Comparison of ENCODE assay signal across 16 cellular contexts in genomic region chr11:119236490-119236889, GRCh38. TPM values are rescaled to one million over a fixed set of nuclear protein-coding genes. Genes with fewer than 3 reads are reported as not detected.
DNase-seq lines count a peak whose midpoint lies in the region; ATAC-seq and TF ChIP-seq lines count a peak whose summit lies in the region.
"Had no signal": no experiment of that assay in that cellular context is flagged by ENCODE, and none has a peak within 500 bp of the region (broad histone marks: within the 10 kb centered on the region; RNA-seq: fewer than 3 reads in every experiment).

No MANE protein-coding gene starts in this region.

- H2AK5ac ChIP-seq in IMR-90 (ENCODE audit: low read depth, low read length), result no peak overlapping the region

- DNase-seq in GM06990 (ENCODE audit: extremely low read depth, insufficient read length), result peak; percentile 26
- DNase-seq in IMR-90, result peak; percentile 72
- peak; percentile 34 to 61 for DNase-seq in foreskin keratinocyte
- no peak for DNase-seq in body of pancreas
- no peak for DNase-seq in NCI-H146 treated with DMSO at 0.1 percent for 48 hours (lab: John Stamatoyannopoulos, UW; ENCODE audit: unreplicated experiment)
- DNase-seq in natural killer cell treated with Interleukin-12 subunit alpha and Interleukin-12 subunit beta and Interleukin-15 and Interleukin-18, amount 100 ng/mL, for 72 hours (ENCODE audit: low spot score), result no peak
- DNase-seq: DMS79, esophagus squamous epithelium, NCI-H1694, NCI-H69 had no signal

- no peak overlapping the region; the same call in 1 of the 2 replicates for H3K27ac ChIP-seq in IMR-90 (ENCODE audit: insufficient read depth, low read length)
- H3K27ac ChIP-seq in foreskin keratinocyte, result no peak overlapping the region
- H3K27ac ChIP-seq in body of pancreas, result no peak overlapping the region
- H3K27ac ChIP-seq: C4-2B, esophagus squamous epithelium had no signal

- in situ Hi-C loops in IMR-90 (cut with MboI; ENCODE audit: low sequenced_read_pairs), result no loop called here

- H3K27ac Mint-ChIP-seq in activated naive CD8-positive, alpha-beta T cell, result peak overlapping the region; percentile 86
- no peak overlapping the region for H3K27ac Mint-ChIP-seq in natural killer cell treated with Interleukin-12 subunit alpha and Interleukin-12 subunit beta and Interleukin-15 and Interleukin-18, amount 100 ng/mL, for 72 hours

- H3K9ac ChIP-seq in IMR-90 (ENCODE audit: low read depth, low read length), result no peak overlapping the region

- dilution Hi-C loops in IMR-90 (cut with HindIII; ENCODE audit: low sequenced_read_pairs, unreplicated experiment), result no loop called here

- H2BK5ac ChIP-seq in IMR-90 (ENCODE audit: low read depth, low read length, poor library complexity, severe bottlenecking), result peak overlapping the region; percentile 61

- no peaks in the 10 kb centered on the region for H3K9me3 Mint-ChIP-seq in activated naive CD8-positive, alpha-beta T cell (ENCODE audit: low read depth)
- H3K9me3 Mint-ChIP-seq in natural killer cell treated with Interleukin-12 subunit alpha and Interleukin-12 subunit beta and Interleukin-15 and Interleukin-18, amount 100 ng/mL, for 72 hours, result no peaks in the 10 kb centered on the region

- H4K8ac ChIP-seq in IMR-90 (ENCODE audit: low read depth in 2 of 2, low read length in 2 of 2), result no peak overlapping the region

- H3K56ac ChIP-seq in IMR-90 (ENCODE audit: extremely low read depth, insufficient read depth, low read length), result no peak overlapping the region

- no peak overlapping the region for H3K14ac ChIP-seq in IMR-90 (replicated peaks; ENCODE audit: low read depth, low read length)

- no peak overlapping the region for H2BK120ac ChIP-seq in IMR-90 (ENCODE audit: low read depth, low read length)

- peaks cover 35% of the 10 kb centered on the region for H4K20me1 ChIP-seq in IMR-90 (ENCODE audit: insufficient read depth, low read length)

- BruUV-seq in IMR-90 (replicated peaks; lab: Mats Ljungman, UMichigan), result no TSS peak

- no peak overlapping the region for H3K23ac ChIP-seq in IMR-90 (ENCODE audit: low read depth, low read length)

- peak overlapping the region; percentile 17 for H3K4me3 Mint-ChIP-seq in activated naive CD8-positive, alpha-beta T cell
- no peak overlapping the region for H3K4me3 Mint-ChIP-seq in natural killer cell treated with Interleukin-12 subunit alpha and Interleukin-12 subunit beta and Interleukin-15 and Interleukin-18, amount 100 ng/mL, for 72 hours

- peaks cover 5% of the 10 kb centered on the region for H3K4me1 ChIP-seq in IMR-90 (ENCODE audit: control insufficient read depth, insufficient read depth, low read length)
- peaks cover 13% of the 10 kb centered on the region for H3K4me1 ChIP-seq in foreskin keratinocyte
- H3K4me1 ChIP-seq in body of pancreas, result no peaks in the 10 kb centered on the region
- H3K4me1 ChIP-seq: esophagus squamous epithelium had no signal

- no peak overlapping the region for H2AFZ ChIP-seq in IMR-90 (replicated peaks; ENCODE audit: low read length, poor library complexity)

- CTCF ChIA-PET in IMR-90 (lab: Yijun Ruan, JAX), result no interaction called here

- no peak for TF ChIP-seq CTCF in GM06990 (IDR thresholded peaks at IDR 0.05; ENCODE audit: insufficient read depth, low read length, poor library complexity, severe bottlenecking)
- TF ChIP-seq CTCF in IMR-90 (conservative IDR thresholded peaks at IDR 0.05; ENCODE audit: low read depth, low read length), result no peak
- no peak for TF ChIP-seq CTCF in foreskin keratinocyte (conservative IDR thresholded peaks at IDR 0.05)
- TF ChIP-seq CTCF in body of pancreas (IDR thresholded peaks at IDR 0.05), result no peak

- H2BK20ac ChIP-seq in IMR-90 (ENCODE audit: low read depth, low read length), result no peak overlapping the region

- no peak for TF ChIP-seq RAD21 in IMR-90 (IDR thresholded peaks at IDR 0.05; ENCODE audit: low read length)

- intact Hi-C loops in IMR-90 (cut with micrococcal nuclease) (no loop called here), body of pancreas (cut with DNase I) (no loop called here)

- H2AK9ac ChIP-seq in IMR-90 (replicated peaks; ENCODE audit: low read depth, low read length, poor library complexity), result no peak overlapping the region

- H3K4ac ChIP-seq in IMR-90 (ENCODE audit: low read depth, low read length), result no peak overlapping the region

- ATAC-seq in IMR-90 (ENCODE audit: low read depth) (peak; percentile 71), foreskin keratinocyte (peak; percentile 61), HG02678 (IDR thresholded peaks at IDR 0.05; ENCODE audit: unreplicated experiment) (no peak), body of pancreas (no peak)
- ATAC-seq in natural killer cell treated with Interleukin-12 subunit alpha and Interleukin-12 subunit beta and Interleukin-15 and Interleukin-18, amount 100 ng/mL, for 72 hours, result no peak
- ATAC-seq: sciatic nerve had no signal

- H3K36me3 ChIP-seq in GM06990 (ENCODE audit: control insufficient read depth, insufficient read depth, low read length) (no peaks in the 10 kb centered on the region; the same call in 1 of the 2 replicates), IMR-90 (ENCODE audit: control insufficient read depth, insufficient read depth, low read length) (peaks cover 10% of the 10 kb centered on the region; the same call in 1 of the 2 replicates), body of pancreas (replicated peaks in 1 of 2; ENCODE audit: insufficient read depth in 1 of 2, low read depth in 2 of 2) (no peaks in the 10 kb centered on the region)

- H3K9me1 ChIP-seq in IMR-90 (ENCODE audit: insufficient read depth, low read length), result no peaks in the 10 kb centered on the region; the same call in none of the 2 replicates

- H4K91ac ChIP-seq in IMR-90 (ENCODE audit: insufficient read depth, low read depth, low read length), result no peak overlapping the region

- H3K18ac ChIP-seq in IMR-90 (ENCODE audit: low read depth, low read length), result peak overlapping the region; percentile 64; the same call in 1 of the 2 replicates

- POLR2A ChIA-PET in IMR-90 (lab: Charles Lee; ENCODE audit: unreplicated experiment), result no interaction called here

- H4K5ac ChIP-seq in IMR-90 (ENCODE audit: low read depth, low read length), result peak overlapping the region; percentile 32; the same call in 1 of the 2 replicates

- no peak for TF ChIP-seq POLR2A in IMR-90 (IDR thresholded peaks at IDR 0.05; ENCODE audit: low read depth, low read length)
- TF ChIP-seq POLR2A in body of pancreas (IDR thresholded peaks at IDR 0.05), result no peak

- peaks cover 16% of the 10 kb centered on the region for H3K36me3 Mint-ChIP-seq in activated naive CD8-positive, alpha-beta T cell
- peaks cover 16% of the 10 kb centered on the region for H3K36me3 Mint-ChIP-seq in natural killer cell treated with Interleukin-12 subunit alpha and Interleukin-12 subunit beta and Interleukin-15 and Interleukin-18, amount 100 ng/mL, for 72 hours

- H3K4me3 ChIP-seq in GM06990 (replicated peaks; ENCODE audit: low read depth, low read length) (no peak overlapping the region), IMR-90 (ENCODE audit: insufficient read depth, low read depth, low read length) (no peak overlapping the region), body of pancreas (no peak overlapping the region)
- H3K4me3 ChIP-seq: esophagus squamous epithelium had no signal

- H3K9me3 ChIP-seq in IMR-90 (ENCODE audit: control insufficient read depth, insufficient read depth, low read length), result no peaks in the 10 kb centered on the region
- H3K9me3 ChIP-seq in body of pancreas, result no peaks in the 10 kb centered on the region
- H3K9me3 ChIP-seq: esophagus squamous epithelium had no signal

- H3K4me1 Mint-ChIP-seq in activated naive CD8-positive, alpha-beta T cell (ENCODE audit: low read depth), result peaks cover 58% of the 10 kb centered on the region
- peaks cover 10 to 30% of the 10 kb centered on the region in 2 donors for H3K4me1 Mint-ChIP-seq in natural killer cell treated with Interleukin-12 subunit alpha and Interleukin-12 subunit beta and Interleukin-15 and Interleukin-18, amount 100 ng/mL, for 72 hours (ENCODE audit: low read depth in 2 of 2)

- no peaks in the 10 kb centered on the region for H3K27me3 Mint-ChIP-seq in activated naive CD8-positive, alpha-beta T cell
- H3K27me3 Mint-ChIP-seq in natural killer cell treated with Interleukin-12 subunit alpha and Interleukin-12 subunit beta and Interleukin-15 and Interleukin-18, amount 100 ng/mL, for 72 hours, result no peaks in the 10 kb centered on the region

- peak overlapping the region; percentile 54; the same call in 1 of the 2 replicates for H3K4me2 ChIP-seq in IMR-90 (ENCODE audit: low read depth, low read length)

- H3K79me1 ChIP-seq in IMR-90 (ENCODE audit: low read depth in 1 of 2, low read length in 2 of 2), result peaks cover 36 to 77% of the 10 kb centered on the region in 2 experiments

- H2BK15ac ChIP-seq in IMR-90 (ENCODE audit: low read depth, low read length), result no peak overlapping the region

- H3K27me3 ChIP-seq in GM06990 (replicated peaks; ENCODE audit: control insufficient read depth, insufficient read depth, low read length), result no peaks in the 10 kb centered on the region
- H3K27me3 ChIP-seq in IMR-90 (ENCODE audit: control insufficient read depth, insufficient read depth, low read length), result no peaks in the 10 kb centered on the region
- H3K27me3 ChIP-seq in foreskin keratinocyte, result no peaks in the 10 kb centered on the region
- no peaks in the 10 kb centered on the region for H3K27me3 ChIP-seq in body of pancreas
- H3K27me3 ChIP-seq: esophagus squamous epithelium had no signal

TF ChIP-seq in IMR-90, 13 proteins besides CTCF, POLR2A, EP300 and RAD21:
- TF ChIP-seq MAFK (IDR thresholded peaks at IDR 0.05; ENCODE audit: low read depth, low read length) (peak; percentile 46), NFE2L2 (IDR thresholded peaks at IDR 0.05; ENCODE audit: low read depth, low read length) (peak; percentile 85), CHD1 (IDR thresholded peaks at IDR 0.05; ENCODE audit: low read depth, low read length) (no peak)

RNA-seq across cellular contexts. Expression of gene CBL, which starts 30.4 kb away (rescaled TPM):
- total RNA-seq in IMR-90 (2012; rRNA removed) (6.1 and 7.2 TPM in 2 replicates), foreskin keratinocyte (22.8 and 26.1 TPM in 2 replicates), body of pancreas (1 to 10 TPM; 3.0 to 6.5 TPM)
- polyA plus RNA-seq in IMR-90 (2012; rRNA removed) (11.8 TPM in 2 replicates), foreskin keratinocyte (4.8 and 5.1 TPM in 2 replicates)
- 4.6 and 5.6 TPM in 2 replicates for polyA plus RNA-seq in IMR-90 (2012; cell fraction: cytosol; rRNA removed)
- 8.8 and 20.4 TPM in 2 replicates for polyA plus RNA-seq in IMR-90 (2012; cell fraction: nucleus; rRNA removed; ENCODE audit: low replicate concordance)
- 10 to 100 TPM; 29.1 to 50.5 TPM for total RNA-seq in natural killer cell treated with Interleukin-12 subunit alpha and Interleukin-12 subunit beta and Interleukin-15 and Interleukin-18, amount 100 ng/mL, for 72 hours

RNA-seq across cellular contexts. Expression of gene NHERF4, which starts 51.2 kb away (rescaled TPM):
- total RNA-seq in IMR-90 (2012; rRNA removed) (not detected in 2 replicates), foreskin keratinocyte (not detected in 2 replicates), body of pancreas (1 to 10 TPM in 1 of 2 donors, not detected in 1; 3.6 TPM)
- polyA plus RNA-seq in IMR-90 (2012; rRNA removed) (not detected in 2 replicates), foreskin keratinocyte (not detected in 2 replicates)
- not detected in 2 replicates for polyA plus RNA-seq in IMR-90 (2012; cell fraction: cytosol; rRNA removed)
- polyA plus RNA-seq in IMR-90 (2012; cell fraction: nucleus; rRNA removed; ENCODE audit: low replicate concordance), result not detected in 2 replicates
- total RNA-seq in natural killer cell treated with Interleukin-12 subunit alpha and Interleukin-12 subunit beta and Interleukin-15 and Interleukin-18, amount 100 ng/mL, for 72 hours, result under 1 TPM in 1 of 2 donors, not detected in 1; 0.64 TPM
- total RNA-seq: dermis microvascular lymphatic vessel endothelial cell, lung microvascular endothelial cell had no signal

Comparison
In these comparisons a context has a peak if more than half of its experiments do, and no peak if none do; other contexts are left out.
1. DNase-seq: peak in GM06990 (single experiment), IMR-90 (single experiment) and foreskin keratinocyte (2 of 2); none in body of pancreas (0 of 4), NCI-H146 treated with DMSO at 0.1 percent for 48 hours (single experiment) and natural killer cell treated with Interleukin-12 subunit alpha and Interleukin-12 subunit beta and Interleukin-15 and Interleukin-18, amount 100 ng/mL, for 72 hours (single experiment).
2. ATAC-seq: peak in IMR-90 (single experiment) and foreskin keratinocyte (single experiment); none in HG02678 (single experiment), body of pancreas (single experiment) and natural killer cell treated with Interleukin-12 subunit alpha and Interleukin-12 subunit beta and Interleukin-15 and Interleukin-18, amount 100 ng/mL, for 72 hours (0 of 2).